8 cellular contexts compared by ENCODE assay signal in genomic region chr5:160009591-160009989, GRCh38. TPM values are rescaled to one million over a fixed set of nuclear protein-coding genes. Genes with fewer than 3 reads are reported as not detected.
DNase-seq lines count a peak whose midpoint lies in the region; ATAC-seq and TF ChIP-seq lines count a peak whose summit lies in the region.

No MANE protein-coding gene starts in this region.

- H3K23ac ChIP-seq in mesenchymal stem cell (ENCODE audit: low read length in 2 of 2): no peak overlapping the region

- no peak overlapping the region for H2BK120ac ChIP-seq in mesenchymal stem cell (ENCODE audit: low read depth, low read length)

- ATAC-seq in HG03378 (IDR thresholded peaks at IDR 0.05; ENCODE audit: unreplicated experiment) (peak; percentile 7), body of pancreas (no peak), HG02973 (IDR thresholded peaks at IDR 0.05; ENCODE audit: unreplicated experiment) (no peak)

- no peak overlapping the region for H2BK12ac ChIP-seq in mesenchymal stem cell (ENCODE audit: low read length in 2 of 2)

- H4K91ac ChIP-seq in mesenchymal stem cell (ENCODE audit: low read length): no peak overlapping the region

- no peak for TF ChIP-seq CTCF in GM12864 (IDR thresholded peaks at IDR 0.05; ENCODE audit: low read depth, low read length, missing control alignments)
- TF ChIP-seq CTCF in body of pancreas (IDR thresholded peaks at IDR 0.05): no peak

- no peak overlapping the region for H3K14ac ChIP-seq in mesenchymal stem cell (ENCODE audit: low read length in 2 of 2)

- H3K4me3 ChIP-seq in GM12864 (ENCODE audit: low read depth, low read length): peak overlapping the region; percentile 85
- peak overlapping the region; percentile 64 to 85 for H3K4me3 ChIP-seq in body of pancreas
- peak overlapping the region; percentile 67 to 89 for H3K4me3 ChIP-seq in mesenchymal stem cell (ENCODE audit: insufficient read depth in 1 of 2, low read depth in 1 of 2, low read length in 2 of 2)

- intact Hi-C loops in body of pancreas (cut with DNase I): no loop called here

- H2AK5ac ChIP-seq in mesenchymal stem cell (ENCODE audit: low read length, severe bottlenecking): no peak overlapping the region

- H2BK5ac ChIP-seq in mesenchymal stem cell (ENCODE audit: low read depth, low read length, poor library complexity, severe bottlenecking): no peak overlapping the region

- peaks cover 8% of the 10 kb centered on the region for H3K79me1 ChIP-seq in mesenchymal stem cell (replicated peaks; ENCODE audit: low read length, poor library complexity, severe bottlenecking)

- H3K4me1 ChIP-seq in body of pancreas: peaks cover 17% of the 10 kb centered on the region
- H3K4me1 ChIP-seq in mesenchymal stem cell (ENCODE audit: control insufficient read depth, insufficient read depth, low read depth, low read length): peaks cover 7% of the 10 kb centered on the region

- peak overlapping the region in 3 of 4 donors; percentile 52 to 94 (median 89) for H3K27ac ChIP-seq in body of pancreas
- H3K27ac ChIP-seq in mesenchymal stem cell (ENCODE audit: low read length, poor library complexity, severe bottlenecking): no peak overlapping the region

- H4K8ac ChIP-seq in mesenchymal stem cell (ENCODE audit: low read length): no peak overlapping the region

- peak overlapping the region; percentile 92 for H3K9ac ChIP-seq in mesenchymal stem cell (ENCODE audit: low read length)

- H3K18ac ChIP-seq in mesenchymal stem cell (ENCODE audit: low read depth in 1 of 2, low read length in 2 of 2): no peak overlapping the region

- H3K36me3 ChIP-seq in body of pancreas (replicated peaks in 1 of 2; ENCODE audit: insufficient read depth in 1 of 2, low read depth in 2 of 2) (peaks cover 0 to 2% of the 10 kb centered on the region in 2 donors), mesenchymal stem cell (ENCODE audit: control insufficient read depth in 1 of 2, insufficient read depth in 2 of 2, low read depth in 1 of 2, low read length in 2 of 2) (peaks cover 7 to 30% of the 10 kb centered on the region in 2 experiments)

- no peak overlapping the region for H2AFZ ChIP-seq in mesenchymal stem cell (ENCODE audit: low read depth, low read length)

- H3K4me2 ChIP-seq in mesenchymal stem cell (ENCODE audit: low read length, poor library complexity, severe bottlenecking): peak overlapping the region; percentile 99

- 1 to 2% methylated on average over 11 of the region's 11 CpGs for WGBS in body of pancreas, 2 donors
- 17% methylated on average over 11 of the region's 11 CpGs for WGBS in mesenchymal stem cell

- H3K4ac ChIP-seq in mesenchymal stem cell (ENCODE audit: low read depth in 1 of 2, low read length in 2 of 2): no peak overlapping the region

- H3K27me3 ChIP-seq in body of pancreas (no peaks in the 10 kb centered on the region), mesenchymal stem cell (ENCODE audit: control insufficient read depth in 1 of 2, insufficient read depth in 1 of 2, low read length in 2 of 2) (no peaks in the 10 kb centered on the region)

- H3K9me3 ChIP-seq in body of pancreas (no peaks in the 10 kb centered on the region), mesenchymal stem cell (ENCODE audit: control insufficient read depth, low read length) (no peaks in the 10 kb centered on the region)

- no peak for DNase-seq in GM12864 (ENCODE audit: low read depth)
- no peak for DNase-seq in body of pancreas
- no peak for DNase-seq in mesenchymal stem cell
- no peak for DNase-seq in NAMALWA (ENCODE audit: low spot score)
- no peak for DNase-seq in NCI-H524 treated with DMSO at 0.1 percent for 48 hours (lab: John Stamatoyannopoulos, UW)
- DNase-seq in HuH-7 (ENCODE audit: low spot score): no peak

- H2BK15ac ChIP-seq in mesenchymal stem cell (ENCODE audit: low read depth, poor library complexity, severe bottlenecking): no peak overlapping the region

- TF ChIP-seq POLR2A in body of pancreas (IDR thresholded peaks at IDR 0.05): no peak

RNA-seq across cellular contexts. Expression of gene TTC1, which starts 0.7 kb away (rescaled TPM):
- 10 to 100 TPM; 11.2 to 26.4 TPM for total RNA-seq in body of pancreas
- 73.4 TPM for polyA plus RNA-seq in mesenchymal stem cell (2013, experiment 1 of 2)
- polyA plus RNA-seq in mesenchymal stem cell (2013, experiment 2 of 2): 76.3 TPM
